ENCODE assay signal across 21 cellular contexts in genomic region chr12:54538136-54538700, GRCh38. TPM values are rescaled to one million over a fixed set of nuclear protein-coding genes. Genes with fewer than 3 reads are reported as not detected.
A peak's percentile ranks its signal among the peaks of the same experiment; 100 is the strongest.
DNase-seq lines count a peak whose midpoint lies in the region; FAIRE-seq and TF ChIP-seq lines count a peak whose summit lies in the region.
"Had no signal": no experiment of that assay in that cellular context is flagged by ENCODE, and none has a peak within 500 bp of the region (broad histone marks: within the 10 kb centered on the region; RNA-seq: fewer than 3 reads in every experiment).

No MANE protein-coding gene starts in this region.

- H3K36me3 Mint-ChIP-seq in activated CD4-positive, alpha-beta T cell treated with anti-CD3 and anti-CD28 coated beads, Interleukin-2, amount 10 ng/mL, durations not matched to agents 7 days and 5 days (ENCODE audit: low read depth) = peaks cover 70% of the 10 kb centered on the region
- H3K36me3 Mint-ChIP-seq in activated naive CD8-positive, alpha-beta T cell = peaks cover 7% of the 10 kb centered on the region
- H3K36me3 Mint-ChIP-seq in activated naive CD8-positive, alpha-beta T cell treated with anti-CD3 and anti-CD28 coated beads for 36 hours = peaks cover 19% of the 10 kb centered on the region

- no peak for TF ChIP-seq CTCF in bronchial epithelial cell (IDR thresholded peaks at IDR 0.05; ENCODE audit: insufficient read depth, low read length, severe bottlenecking)

- no peaks in the 10 kb centered on the region for H3K9me3 Mint-ChIP-seq in activated CD4-positive, alpha-beta T cell treated with anti-CD3 and anti-CD28 coated beads, Interleukin-2, amount 10 ng/mL, durations not matched to agents 7 days and 5 days
- H3K9me3 Mint-ChIP-seq in activated naive CD8-positive, alpha-beta T cell (ENCODE audit: low read depth) = no peaks in the 10 kb centered on the region
- no peaks in the 10 kb centered on the region for H3K9me3 Mint-ChIP-seq in activated naive CD8-positive, alpha-beta T cell treated with anti-CD3 and anti-CD28 coated beads for 36 hours
- H3K9me3 Mint-ChIP-seq: H9 had no signal

- no peaks in the 10 kb centered on the region for H3K36me3 ChIP-seq in bronchial epithelial cell (ENCODE audit: control insufficient read depth, insufficient read depth, low read length)

- H3K4me3 Mint-ChIP-seq in activated CD4-positive, alpha-beta T cell treated with anti-CD3 and anti-CD28 coated beads, Interleukin-2, amount 10 ng/mL, durations not matched to agents 7 days and 5 days = no peak overlapping the region
- no peak overlapping the region for H3K4me3 Mint-ChIP-seq in activated naive CD8-positive, alpha-beta T cell
- H3K4me3 Mint-ChIP-seq in activated naive CD8-positive, alpha-beta T cell treated with anti-CD3 and anti-CD28 coated beads for 36 hours = no peak overlapping the region
- H3K4me3 Mint-ChIP-seq: B cell, H9 had no signal

- peaks cover 4% of the 10 kb centered on the region for H3K27me3 ChIP-seq in bronchial epithelial cell (ENCODE audit: control insufficient read depth, insufficient read depth, low read length)

- no peaks in the 10 kb centered on the region for H3K4me1 Mint-ChIP-seq in activated CD4-positive, alpha-beta T cell treated with anti-CD3 and anti-CD28 coated beads, Interleukin-2, amount 10 ng/mL, durations not matched to agents 7 days and 5 days
- H3K4me1 Mint-ChIP-seq in activated naive CD8-positive, alpha-beta T cell (ENCODE audit: low read depth) = peaks cover 5% of the 10 kb centered on the region
- H3K4me1 Mint-ChIP-seq in activated naive CD8-positive, alpha-beta T cell treated with anti-CD3 and anti-CD28 coated beads for 36 hours = peaks cover 11% of the 10 kb centered on the region
- H3K4me1 Mint-ChIP-seq: B cell had no signal

- FAIRE-seq in bronchial epithelial cell (lab: Jason Lieb, UNC) = peak; percentile 13
- FAIRE-seq: GM12878, RCC 7860 had no signal

- H3K27me3 Mint-ChIP-seq in activated CD4-positive, alpha-beta T cell treated with anti-CD3 and anti-CD28 coated beads, Interleukin-2, amount 10 ng/mL, durations not matched to agents 7 days and 5 days = no peaks in the 10 kb centered on the region
- no peaks in the 10 kb centered on the region for H3K27me3 Mint-ChIP-seq in activated naive CD8-positive, alpha-beta T cell
- H3K27me3 Mint-ChIP-seq in activated naive CD8-positive, alpha-beta T cell treated with anti-CD3 and anti-CD28 coated beads for 36 hours = no peaks in the 10 kb centered on the region
- H3K27me3 Mint-ChIP-seq: B cell had no signal

- DNase-seq in activated CD4-positive, alpha-beta T cell treated with anti-CD3 and anti-CD28 coated beads, Interleukin-2, amount 10 ng/mL, durations not matched to agents 7 days and 5 days = no peak
- DNase-seq in activated CD4-positive, alpha-beta T cell treated with anti-CD3 and anti-CD28 coated beads, Interleukin-2, amount 50 U/mL, for 1 hour = no peak
- DNase-seq in activated naive CD8-positive, alpha-beta T cell treated with anti-CD3 and anti-CD28 coated beads for 36 hours = no peak
- DNase-seq in bronchial epithelial cell (ENCODE audit: low read depth) (no peak), hypothalamus (lab: John Stamatoyannopoulos, UW) (no peak)
- DNase-seq in central memory CD4-positive, alpha-beta T cell = no peak
- DNase-seq: Calu3, EL, H9, NCI-H1417, NCI-H187 treated with DMSO at 0.1 percent for 48 hours, NCI-H2227 treated with DMSO at 0.1 percent for 48 hours, NCI-H510A treated with DMSO at 0.1 percent for 48 hours, NCI-H774 had no signal

- CTCF ChIA-PET in activated CD4-positive, alpha-beta T cell treated with anti-CD3 and anti-CD28 coated beads, Interleukin-2, amount 10 ng/mL, durations not matched to agents 7 days and 5 days (lab: Charles Lee) = interaction anchor here (0.6 to 1.3 kb wide), 2 partner anchors 11 to 25 kb away, joined by 3 read pairs; no protein-coding TSS in a partner anchor

- no peak overlapping the region for H3K4me3 ChIP-seq in bronchial epithelial cell (ENCODE audit: low read depth, low read length)
- H3K4me3 ChIP-seq: GM12878 had no signal

- H3K27ac Mint-ChIP-seq in activated CD4-positive, alpha-beta T cell treated with anti-CD3 and anti-CD28 coated beads, Interleukin-2, amount 10 ng/mL, durations not matched to agents 7 days and 5 days = peak overlapping the region; percentile 39
- peak overlapping the region; percentile 37 for H3K27ac Mint-ChIP-seq in activated naive CD8-positive, alpha-beta T cell
- no peak overlapping the region for H3K27ac Mint-ChIP-seq in activated naive CD8-positive, alpha-beta T cell treated with anti-CD3 and anti-CD28 coated beads for 36 hours
- H3K27ac Mint-ChIP-seq: H9 had no signal

- POLR2A ChIA-PET in activated CD4-positive, alpha-beta T cell treated with anti-CD3 and anti-CD28 coated beads, Interleukin-2, amount 10 ng/mL, durations not matched to agents 7 days and 5 days (lab: Charles Lee) = no interaction called here

RNA-seq across cellular contexts. Expression of gene PDE1B, which starts 11.2 kb away (rescaled TPM):
- 10 to 100 TPM; 21.4 to 21.7 TPM for total RNA-seq in activated CD4-positive, alpha-beta T cell treated with anti-CD3 and anti-CD28 coated beads, Interleukin-2, amount 10 ng/mL, durations not matched to agents 7 days and 5 days
- total RNA-seq in activated naive CD8-positive, alpha-beta T cell treated with anti-CD3 and anti-CD28 coated beads for 36 hours = 10 to 100 TPM in 1 of 2 experiments, 1 to 10 TPM in 1; 9.6 to 10.7 TPM
- total RNA-seq in bronchial epithelial cell = not detected in 2 replicates
- total RNA-seq: Calu3, HT-29 had no signal

RNA-seq across cellular contexts. Expression of gene NCKAP1L, which starts 40.7 kb away (rescaled TPM):
- 100 to 1,000 TPM; 182 to 215 TPM for total RNA-seq in activated CD4-positive, alpha-beta T cell treated with anti-CD3 and anti-CD28 coated beads, Interleukin-2, amount 10 ng/mL, durations not matched to agents 7 days and 5 days
- total RNA-seq in activated naive CD8-positive, alpha-beta T cell treated with anti-CD3 and anti-CD28 coated beads for 36 hours = 10 to 100 TPM; 72.6 to 73.1 TPM
- total RNA-seq in bronchial epithelial cell = not detected in 2 replicates
- total RNA-seq: A172, Calu3, H9, HT-29 had no signal

RNA-seq across cellular contexts. Expression of gene PPP1R1A, which starts 50.2 kb away (rescaled TPM):
- total RNA-seq in activated CD4-positive, alpha-beta T cell treated with anti-CD3 and anti-CD28 coated beads, Interleukin-2, amount 10 ng/mL, durations not matched to agents 7 days and 5 days = not detected
- total RNA-seq in activated naive CD8-positive, alpha-beta T cell treated with anti-CD3 and anti-CD28 coated beads for 36 hours = not detected
- not detected in 2 replicates for total RNA-seq in bronchial epithelial cell
- total RNA-seq: A172, B cell, GM12878, HT-29, OCI-LY7 had no signal

Comparison
In these comparisons a context has a peak if more than half of its experiments do, and no peak if none do; other contexts are left out.
1. RNA of gene PDE1B, which starts 11.2 kb away (total RNA-seq): 21.4 to 21.7 TPM in activated CD4-positive, alpha-beta T cell treated with anti-CD3 and anti-CD28 coated beads, Interleukin-2, amount 10 ng/mL, durations not matched to agents 7 days and 5 days and 9.6 to 10.7 TPM in activated naive CD8-positive, alpha-beta T cell treated with anti-CD3 and anti-CD28 coated beads for 36 hours; not detected in bronchial epithelial cell; every median in the first group is over 10 times any median in the second.
2. RNA of gene NCKAP1L, which starts 40.7 kb away (total RNA-seq): 182 to 215 TPM in activated CD4-positive, alpha-beta T cell treated with anti-CD3 and anti-CD28 coated beads, Interleukin-2, amount 10 ng/mL, durations not matched to agents 7 days and 5 days and 72.6 to 73.1 TPM in activated naive CD8-positive, alpha-beta T cell treated with anti-CD3 and anti-CD28 coated beads for 36 hours; not detected in bronchial epithelial cell; every median in the first group is over 10 times any median in the second.